1 cellular context compared by ENCODE assay signal in the genomic region with DNA sequence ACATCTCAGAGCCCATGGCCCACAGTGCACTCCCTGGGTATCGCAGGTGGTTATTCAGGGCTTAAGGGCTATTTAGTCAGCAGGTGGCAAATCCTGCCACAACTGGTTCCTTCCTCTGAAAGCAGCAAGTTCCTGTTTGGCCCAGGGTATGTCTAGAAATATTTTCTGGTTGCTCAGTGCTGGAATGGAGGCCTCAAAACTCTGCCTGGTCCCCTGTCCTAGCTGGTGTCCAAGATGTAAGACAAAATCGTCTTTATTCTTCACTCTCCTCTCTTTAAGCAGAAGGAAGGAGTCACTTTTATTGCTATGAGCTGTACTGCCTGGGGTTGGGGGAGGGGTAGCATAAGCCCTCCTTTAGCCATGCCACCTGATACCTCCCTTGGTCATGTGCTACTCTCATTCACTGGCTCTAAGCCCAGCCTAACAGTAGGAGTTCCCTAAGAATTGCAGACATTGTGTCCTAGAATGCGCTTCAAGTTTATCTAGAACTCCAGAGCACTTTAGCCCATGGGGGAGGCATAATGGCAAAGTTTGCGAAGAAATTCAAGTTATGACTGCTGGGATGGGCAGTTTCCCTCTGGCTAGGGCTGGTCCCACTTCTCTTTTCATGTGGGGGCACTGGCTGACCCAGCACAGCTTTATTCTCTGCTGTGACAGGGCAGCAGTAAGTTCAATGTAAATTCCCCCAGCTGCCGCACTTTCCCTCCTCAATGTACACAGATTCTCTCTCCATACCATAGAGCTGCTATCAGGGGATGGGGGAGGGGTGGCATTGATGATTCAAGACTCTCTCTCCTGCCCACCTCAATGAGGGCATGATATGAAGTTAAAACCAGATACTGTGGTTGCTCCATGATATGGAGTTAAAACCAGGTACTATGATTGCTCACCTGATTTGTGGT.
TF ChIP-seq lines count a peak whose summit lies in the region.

No MANE protein-coding gene starts in this region.

TF ChIP-seq in IMR-90, 13 proteins besides CTCF, POLR2A, EP300 and RAD21 (continued from another document):
- TF ChIP-seq, protein P1, sequence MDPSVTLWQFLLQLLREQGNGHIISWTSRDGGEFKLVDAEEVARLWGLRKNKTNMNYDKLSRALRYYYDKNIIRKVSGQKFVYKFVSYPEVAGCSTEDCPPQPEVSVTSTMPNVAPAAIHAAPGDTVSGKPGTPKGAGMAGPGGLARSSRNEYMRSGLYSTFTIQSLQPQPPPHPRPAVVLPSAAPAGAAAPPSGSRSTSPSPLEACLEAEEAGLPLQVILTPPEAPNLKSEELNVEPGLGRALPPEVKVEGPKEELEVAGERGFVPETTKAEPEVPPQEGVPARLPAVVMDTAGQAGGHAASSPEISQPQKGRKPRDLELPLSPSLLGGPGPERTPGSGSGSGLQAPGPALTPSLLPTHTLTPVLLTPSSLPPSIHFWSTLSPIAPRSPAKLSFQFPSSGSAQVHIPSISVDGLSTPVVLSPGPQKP (IDR thresholded peaks at IDR 0.05; ENCODE audit: borderline replicate concordance, low read depth, low read length) = no peak
- TF ChIP-seq CHD1 (IDR thresholded peaks at IDR 0.05; ENCODE audit: low read depth, low read length) = no peak
- TF ChIP-seq RCOR1 (IDR thresholded peaks at IDR 0.05; ENCODE audit: insufficient replicate concordance, low read length) = no peak
- no peak for TF ChIP-seq MAFK (IDR thresholded peaks at IDR 0.05; ENCODE audit: low read depth, low read length)
- TF ChIP-seq FOS (IDR thresholded peaks at IDR 0.05; ENCODE audit: low read depth, low read length) = no peak
- TF ChIP-seq MXI1 (IDR thresholded peaks at IDR 0.05; ENCODE audit: borderline replicate concordance, low read depth, low read length) = no peak
- TF ChIP-seq CEBPB (IDR thresholded peaks at IDR 0.05; ENCODE audit: low read depth, low read length) = no peak
- no peak for TF ChIP-seq BHLHE40 (IDR thresholded peaks at IDR 0.05; ENCODE audit: low read depth, low read length)
- no peak for TF ChIP-seq SMC3 (IDR thresholded peaks at IDR 0.05; ENCODE audit: low read depth, low read length)
- TF ChIP-seq NFE2L2 (IDR thresholded peaks at IDR 0.05; ENCODE audit: low read depth, low read length) = no peak
- TF ChIP-seq, protein P2, sequence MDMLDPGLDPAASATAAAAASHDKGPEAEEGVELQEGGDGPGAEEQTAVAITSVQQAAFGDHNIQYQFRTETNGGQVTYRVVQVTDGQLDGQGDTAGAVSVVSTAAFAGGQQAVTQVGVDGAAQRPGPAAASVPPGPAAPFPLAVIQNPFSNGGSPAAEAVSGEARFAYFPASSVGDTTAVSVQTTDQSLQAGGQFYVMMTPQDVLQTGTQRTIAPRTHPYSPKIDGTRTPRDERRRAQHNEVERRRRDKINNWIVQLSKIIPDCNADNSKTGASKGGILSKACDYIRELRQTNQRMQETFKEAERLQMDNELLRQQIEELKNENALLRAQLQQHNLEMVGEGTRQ (IDR thresholded peaks at IDR 0.05; ENCODE audit: low read depth, low read length) = no peak; the same call in 1 of the 2 replicates
- no peak for TF ChIP-seq RFX5 (IDR thresholded peaks at IDR 0.05; ENCODE audit: low read depth, low read length)
